In genomic region chr12:117000316-117000715, GRCh38 we compare ENCODE assay signal across 26 cellular contexts.
DNase-seq lines count a peak whose midpoint lies in the region; ATAC-seq and TF ChIP-seq lines count a peak whose summit lies in the region.
"Had no signal": no experiment of that assay in that cellular context is flagged by ENCODE, and none has a peak within 500 bp of the region (broad histone marks: within the 10 kb centered on the region; RNA-seq: fewer than 3 reads in every experiment).

No MANE protein-coding gene starts in this region.

- DNase-seq in ELF-1 (ENCODE audit: low read depth, low spot score) (peak; percentile 33), iPS-NIHi11 (ENCODE audit: low spot score) (peak; percentile 35), medulla oblongata (ENCODE audit: extremely low spot score) (no peak), ovary (no peak), cardiac septum (ENCODE audit: low spot score) (no peak)
- DNase-seq: activated CD4-positive, alpha-beta T cell treated with anti-CD3 and anti-CD28 coated beads for 36 hours; activated naive CD4-positive, alpha-beta T cell treated with anti-CD3 and anti-CD28 coated beads, Interleukin-2, amount 10 ng/mL, durations not matched to agents 7 days and 5 days; amniotic stem cell; DMS53; dorsolateral prefrontal cortex; IMR-90; left colon; NCI-H1092 treated with DMSO at 0.1 percent for 48 hours; NCI-H1694 treated with DMSO at 0.1 percent for 48 hours; NCI-H2171 treated with DMSO at 0.1 percent for 48 hours; NCI-H510A; nephron progenitor cell; stimulated activated naive B cell treated with anti-CD40 and anti-IgM and Interleukin-4, amounts not matched to agents 10 μg/mL and 1 μg/mL and 100 μg/mL, for 72 hours; substantia nigra; trophoblast cell had no signal

- H2AFZ ChIP-seq in SU-DHL-6 (ENCODE audit: low read depth, low read length, severe bottlenecking) = no peak overlapping the region

- H3K36me3 ChIP-seq in SU-DHL-6 (ENCODE audit: low read length) (0 out of 2 replicates have a peak, but pooled peaks cover 6% of the 10 kb centered on the region), ovary (no peaks in the 10 kb centered on the region)

- 0 out of 2 replicates have a peak, but pooled peaks cover 3% of the 10 kb centered on the region for H3K79me2 ChIP-seq in SU-DHL-6 (ENCODE audit: insufficient read depth, low read length)

- TF ChIP-seq EP300 in ovary (IDR thresholded peaks at IDR 0.05) = no peak

- 0 out of 2 replicates have a peak overlapping the region, but pooled peaks have one; percentile 8 for H3K9ac ChIP-seq in SU-DHL-6 (ENCODE audit: low read length)

- TF ChIP-seq POLR2A in ovary (IDR thresholded peaks at IDR 0.05) = no peak

- H3K9me2 ChIP-seq in SU-DHL-6 (replicated peaks; ENCODE audit: insufficient read depth, low read length) = no peaks in the 10 kb centered on the region

- TF ChIP-seq CTCF in SU-DHL-6 (IDR thresholded peaks at IDR 0.05; ENCODE audit: insufficient read depth, low read length, poor library complexity, severe bottlenecking) (no peak), ovary (IDR thresholded peaks at IDR 0.05) (no peak)

- H3K27me3 ChIP-seq in SU-DHL-6 (ENCODE audit: low read length) (no peaks in the 10 kb centered on the region), ovary (no peaks in the 10 kb centered on the region)
- H3K27me3 ChIP-seq: dorsolateral prefrontal cortex had no signal

- intact Hi-C loops in ovary (cut with DNase I) (no loop called here), cardiac septum (cut with DNase I) (no loop called here)

- peak overlapping the region; percentile 41 for H3K4me2 ChIP-seq in SU-DHL-6 (ENCODE audit: low read depth, low read length, poor library complexity, severe bottlenecking)

- H3K27ac ChIP-seq in SU-DHL-6 (ENCODE audit: low read depth, low read length) = peak overlapping the region; percentile 27
- H3K27ac ChIP-seq in ovary = no peak overlapping the region
- H3K27ac ChIP-seq: dorsolateral prefrontal cortex, SK-N-MC had no signal

- H3K4me3 ChIP-seq in SU-DHL-6 (ENCODE audit: insufficient read depth, low read length, poor library complexity, severe bottlenecking) (no peak overlapping the region), ovary (no peak overlapping the region)
- H3K4me3 ChIP-seq: dorsolateral prefrontal cortex, SK-N-MC had no signal

- 84 to 89% (median 85%) methylated on average over 5 of the region's 5 CpGs for WGBS in ovary, 3 donors

- peaks cover 6% of the 10 kb centered on the region for H3K4me1 ChIP-seq in ovary (ENCODE audit: insufficient read depth)

- no peaks in the 10 kb centered on the region for H3F3A ChIP-seq in SU-DHL-6 (ENCODE audit: insufficient read depth)

- H3K9me3 ChIP-seq in SU-DHL-6 (ENCODE audit: insufficient read depth, low read length) = no peaks in the 10 kb centered on the region
- H3K9me3 ChIP-seq in ovary = no peaks in the 10 kb centered on the region

- H4K20me1 ChIP-seq in SU-DHL-6 (ENCODE audit: low read depth, low read length) = no peaks in the 10 kb centered on the region

- ATAC-seq in GM19463 (IDR thresholded peaks at IDR 0.05; ENCODE audit: unreplicated experiment) (peak; percentile 44), HG03521 (IDR thresholded peaks at IDR 0.05; ENCODE audit: unreplicated experiment) (no peak)
- ATAC-seq: activated CD4-positive, alpha-beta T cell treated with anti-CD3 and anti-CD28 coated beads for 36 hours; activated T-helper 17 cell treated with anti-CD3 and anti-CD28 coated beads, Interleukin-2, amount 50 U/mL, for 72 hours; HCT116; left colon had no signal

Comparison
In these comparisons a context has a peak if more than half of its experiments do, and no peak if none do; other contexts are left out.
1. DNase-seq: peak in ELF-1 (single experiment) and iPS-NIHi11 (single experiment); none in medulla oblongata (single experiment), ovary (0 of 5) and cardiac septum (single experiment).